In the genomic region with DNA sequence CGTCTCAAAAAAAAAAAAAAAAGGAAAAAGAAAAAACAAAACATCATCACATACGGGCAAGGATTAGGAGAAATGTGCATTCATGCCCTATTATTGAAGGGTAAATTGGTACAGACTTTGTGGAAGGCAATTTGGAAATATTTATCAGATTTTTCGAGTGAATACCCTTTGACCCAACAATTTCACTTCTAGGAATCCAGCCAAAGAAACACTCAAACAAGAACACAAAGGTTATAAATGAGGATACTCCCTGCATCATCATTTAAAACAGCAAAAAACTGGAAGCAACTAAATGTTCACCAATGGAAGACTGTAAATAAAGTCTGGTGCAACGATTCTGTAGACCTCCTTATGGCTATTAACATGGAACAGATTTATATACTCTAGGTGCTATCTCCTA, we compare ENCODE assay signal across 31 cellular contexts. TPM values are rescaled to one million over a fixed set of nuclear protein-coding genes. Genes with fewer than 3 reads are reported as not detected.
"Had no signal": no experiment of that assay in that cellular context is flagged by ENCODE, and none has a peak within 500 bp of the region (broad histone marks: within the 10 kb centered on the region; RNA-seq: fewer than 3 reads in every experiment).

No MANE protein-coding gene starts in this region.

- H3K27me3 ChIP-seq: breast epithelium had no signal

- H3K9me3 ChIP-seq: adrenal gland, breast epithelium, SK-N-SH had no signal

- H3K36me3 Mint-ChIP-seq: activated CD4-positive, alpha-beta memory T cell treated with anti-CD3 and anti-CD28 coated beads for 36 hours; activated naive CD4-positive, alpha-beta T cell treated with anti-CD3 and anti-CD28 coated beads, Interleukin-2, amount 10 ng/mL, durations not matched to agents 7 days and 5 days; activated naive CD8-positive, alpha-beta T cell treated with anti-CD3 and anti-CD28 coated beads for 36 hours had no signal

- H3K27ac Mint-ChIP-seq: activated CD4-positive, alpha-beta memory T cell treated with anti-CD3 and anti-CD28 coated beads for 36 hours; activated CD4-positive, alpha-beta T cell treated with anti-CD3 and anti-CD28 coated beads, Interleukin-2, amount 10 ng/mL, durations not matched to agents 7 days and 5 days; activated naive CD4-positive, alpha-beta T cell treated with anti-CD3 and anti-CD28 coated beads, Interleukin-2, amount 10 ng/mL, durations not matched to agents 7 days and 5 days; activated naive CD8-positive, alpha-beta T cell treated with anti-CD3 and anti-CD28 coated beads for 36 hours; activated T-helper 17 cell treated with anti-CD3 and anti-CD28 coated beads, Interleukin-2, amount 50 U/mL, for 72 hours had no signal

- H3K4me3 Mint-ChIP-seq: activated CD4-positive, alpha-beta memory T cell treated with anti-CD3 and anti-CD28 coated beads for 36 hours; activated CD4-positive, alpha-beta T cell treated with anti-CD3 and anti-CD28 coated beads, Interleukin-2, amount 10 ng/mL, durations not matched to agents 7 days and 5 days; activated naive CD4-positive, alpha-beta T cell treated with anti-CD3 and anti-CD28 coated beads, Interleukin-2, amount 10 ng/mL, durations not matched to agents 7 days and 5 days; activated naive CD8-positive, alpha-beta T cell treated with anti-CD3 and anti-CD28 coated beads for 36 hours; activated T-helper 17 cell treated with anti-CD3 and anti-CD28 coated beads, Interleukin-2, amount 50 U/mL, for 72 hours had no signal

- H3K4me1 ChIP-seq: breast epithelium had no signal

- H3K4me3 ChIP-seq: adrenal gland, breast epithelium had no signal

- H3K27ac ChIP-seq: breast epithelium, VCaP had no signal

- H3K9me3 Mint-ChIP-seq: activated CD4-positive, alpha-beta memory T cell treated with anti-CD3 and anti-CD28 coated beads for 36 hours; activated CD4-positive, alpha-beta T cell treated with anti-CD3 and anti-CD28 coated beads, Interleukin-2, amount 10 ng/mL, durations not matched to agents 7 days and 5 days; activated naive CD4-positive, alpha-beta T cell treated with anti-CD3 and anti-CD28 coated beads, Interleukin-2, amount 10 ng/mL, durations not matched to agents 7 days and 5 days; activated naive CD8-positive, alpha-beta T cell treated with anti-CD3 and anti-CD28 coated beads for 36 hours; activated T-helper 17 cell treated with anti-CD3 and anti-CD28 coated beads, Interleukin-2, amount 50 U/mL, for 72 hours had no signal

- DNase-seq: activated CD4-positive, alpha-beta memory T cell treated with anti-CD3 and anti-CD28 coated beads for 36 hours; activated CD4-positive, alpha-beta T cell treated with anti-CD3 and anti-CD28 coated beads, Interleukin-2, amount 10 ng/mL, durations not matched to agents 7 days and 5 days; activated CD4-positive, CD25-positive, alpha-beta regulatory T cell; activated gamma-delta T cell; activated naive CD4-positive, alpha-beta T cell treated with anti-CD3 and anti-CD28 coated beads, Interleukin-2, amount 10 ng/mL, durations not matched to agents 7 days and 5 days; activated naive CD8-positive, alpha-beta T cell treated with anti-CD3 and anti-CD28 coated beads for 36 hours; activated T-cell treated with anti-CD3 and anti-CD28 coated beads for 4 hours; activated T-cell treated with anti-CD3 and anti-CD28 coated beads, Interleukin-2, amount 50 U/mL, for 48 hours; adrenal gland; anterior cingulate cortex; caudate nucleus; Karpas-422; MM.1S; NCI-H1105; NCI-H1436; NCI-H1694 treated with DMSO at 0.1 percent for 48 hours; NCI-H2029 treated with DMSO at 0.1 percent for 48 hours; NCI-H226; NCI-H526; NCI-H774; OCI-M1; RPMI8226; SK-N-SH; T-helper 1 cell had no signal

- H3K4me1 Mint-ChIP-seq: activated CD4-positive, alpha-beta T cell treated with anti-CD3 and anti-CD28 coated beads, Interleukin-2, amount 10 ng/mL, durations not matched to agents 7 days and 5 days; activated naive CD4-positive, alpha-beta T cell treated with anti-CD3 and anti-CD28 coated beads, Interleukin-2, amount 10 ng/mL, durations not matched to agents 7 days and 5 days; activated naive CD8-positive, alpha-beta T cell treated with anti-CD3 and anti-CD28 coated beads for 36 hours; activated T-helper 17 cell treated with anti-CD3 and anti-CD28 coated beads, Interleukin-2, amount 50 U/mL, for 72 hours had no signal

- ATAC-seq: activated T-helper 17 cell treated with anti-CD3 and anti-CD28 coated beads, Interleukin-2, amount 50 U/mL, for 72 hours; Panc1; Right ventricle myocardium inferior had no signal

- H3K36me3 ChIP-seq: adrenal gland, breast epithelium had no signal

RNA-seq across cellular contexts. Expression of a gene that starts 12.9 kb away (rescaled TPM):
- total RNA-seq: activated CD4-positive, alpha-beta memory T cell treated with anti-CD3 and anti-CD28 coated beads for 36 hours; activated CD4-positive, alpha-beta T cell treated with anti-CD3 and anti-CD28 coated beads, Interleukin-2, amount 10 ng/mL, durations not matched to agents 7 days and 5 days; activated CD8-positive, alpha-beta memory T cell treated with anti-CD3 and anti-CD28 coated beads for 36 hours; activated naive CD8-positive, alpha-beta T cell treated with anti-CD3 and anti-CD28 coated beads for 36 hours; activated T-helper 17 cell treated with anti-CD3 and anti-CD28 coated beads, Interleukin-2, amount 50 U/mL, for 72 hours; NCI-H460 had no signal
